25 cellular contexts compared by ENCODE assay signal in genomic region chr5:78102498-78102897, GRCh38.
A peak's percentile ranks its signal among the peaks of the same experiment; 100 is the strongest.
DNase-seq lines count a peak whose midpoint lies in the region; ATAC-seq, FAIRE-seq and TF ChIP-seq lines count a peak whose summit lies in the region.
"Had no signal": no experiment of that assay in that cellular context is flagged by ENCODE, and none has a peak within 500 bp of the region (broad histone marks: within the 10 kb centered on the region; RNA-seq: fewer than 3 reads in every experiment).

No MANE protein-coding gene starts in this region.

- in situ Hi-C loops in mammary epithelial cell (cut with MboI; ENCODE audit: low sequenced_read_pairs in 2 of 2), result no loop called here

- H3K9ac ChIP-seq in mammary epithelial cell (ENCODE audit: insufficient read depth, low read length), result peak overlapping the region; percentile 3
- H3K9ac ChIP-seq: BLaER1 treated with 17β-estradiol and CSF1 and Interleukin-3, amounts not matched to agents 10 nM and 100 nM had no signal

- BruUV-seq in mammary epithelial cell (replicated peaks; lab: Mats Ljungman, UMichigan), result no TSS peak

- H3K27ac ChIP-seq in mammary epithelial cell (ENCODE audit: insufficient read depth, low read depth, low read length) (no peak overlapping the region), breast epithelium (no peak overlapping the region), left ventricle myocardium inferior (replicated peaks) (no peak overlapping the region), osteoblast (ENCODE audit: low read depth, low read length) (no peak overlapping the region)
- H3K27ac ChIP-seq: 22Rv1; BLaER1 treated with 17β-estradiol and CSF1 and Interleukin-3, amounts not matched to agents 10 nM and 100 nM; PC-9; RWPE1 had no signal

- TF ChIP-seq CTCF in mammary epithelial cell (conservative IDR thresholded peaks at IDR 0.05 in 1 of 2, IDR thresholded peaks at IDR 0.05 in 1 of 2; ENCODE audit: extremely low read depth in 1 of 2, insufficient read depth in 1 of 2, low read depth in 1 of 2, low read length in 2 of 2) (no peak), breast epithelium (IDR thresholded peaks at IDR 0.05) (no peak), choroid plexus epithelial cell (conservative IDR thresholded peaks at IDR 0.05; ENCODE audit: low read depth, low read length) (no peak), left ventricle myocardium inferior (IDR thresholded peaks at IDR 0.05; ENCODE audit: borderline replicate concordance) (no peak), osteoblast (IDR thresholded peaks at IDR 0.05; ENCODE audit: extremely low read depth, low read depth, low read length) (no peak)

- H3K27me3 ChIP-seq in mammary epithelial cell (ENCODE audit: insufficient read depth, low read length) (no peaks in the 10 kb centered on the region), breast epithelium (no peaks in the 10 kb centered on the region), left ventricle myocardium inferior (ENCODE audit: low read depth) (no peaks in the 10 kb centered on the region), osteoblast (ENCODE audit: insufficient read depth, low read length) (no peaks in the 10 kb centered on the region)
- H3K27me3 ChIP-seq: BLaER1 treated with 17β-estradiol and CSF1 and Interleukin-3, amounts not matched to agents 10 nM and 100 nM had no signal

- peak; percentile 9 for FAIRE-seq in islet of Langerhans (lab: Jason Lieb, UNC)
- FAIRE-seq: K562 had no signal

- ATAC-seq in HG02870 (IDR thresholded peaks at IDR 0.05; ENCODE audit: unreplicated experiment), result no peak
- ATAC-seq: K562, SK-N-SH treated with all-trans-retinoic acid at 6 μM for 48 hours had no signal

- no peaks in the 10 kb centered on the region for H3K9me3 ChIP-seq in mammary epithelial cell (replicated peaks; ENCODE audit: insufficient read depth, low read length)
- no peaks in the 10 kb centered on the region for H3K9me3 ChIP-seq in breast epithelium
- no peaks in the 10 kb centered on the region for H3K9me3 ChIP-seq in left ventricle myocardium inferior (replicated peaks)
- no peaks in the 10 kb centered on the region for H3K9me3 ChIP-seq in osteoblast (ENCODE audit: low read depth, low read length)

- CTCF ChIA-PET in mammary epithelial cell (lab: Charles Lee; ENCODE audit: low non-redundant PET), result no interaction called here

- H4K20me1 ChIP-seq in mammary epithelial cell (ENCODE audit: insufficient read depth, low read length), result no peaks in the 10 kb centered on the region
- H4K20me1 ChIP-seq in osteoblast (ENCODE audit: insufficient read depth, low read length), result no peaks in the 10 kb centered on the region
- H4K20me1 ChIP-seq: BLaER1 treated with 17β-estradiol and CSF1 and Interleukin-3, amounts not matched to agents 10 nM and 100 nM had no signal

- TF ChIP-seq POLR2A in breast epithelium (IDR thresholded peaks at IDR 0.05), result no peak

- intact Hi-C loops in mammary epithelial cell (cut with micrococcal nuclease) (no loop called here), breast epithelium (cut with DNase I; ENCODE audit: low total_unique reads) (no loop called here), left ventricle myocardium inferior (cut with micrococcal nuclease) (no loop called here)

- H3K79me2 ChIP-seq in mammary epithelial cell (ENCODE audit: insufficient read depth, low read length) (no peaks in the 10 kb centered on the region), osteoblast (ENCODE audit: insufficient read depth, low read length) (no peaks in the 10 kb centered on the region)

- peaks cover 5% of the 10 kb centered on the region for H3K36me3 ChIP-seq in mammary epithelial cell (ENCODE audit: insufficient read depth, low read length)
- H3K36me3 ChIP-seq in breast epithelium, result no peaks in the 10 kb centered on the region
- peaks cover 32% of the 10 kb centered on the region for H3K36me3 ChIP-seq in left ventricle myocardium inferior
- peaks cover 6% of the 10 kb centered on the region for H3K36me3 ChIP-seq in osteoblast (ENCODE audit: insufficient read depth, low read length)

- H2AFZ ChIP-seq in mammary epithelial cell (ENCODE audit: low read depth, low read length), result no peak overlapping the region
- no peak overlapping the region for H2AFZ ChIP-seq in osteoblast (ENCODE audit: low read length)
- H2AFZ ChIP-seq: PC-9 had no signal

- dilution Hi-C loops in mammary epithelial cell (cut with HindIII; ENCODE audit: low sequenced_read_pairs), result no loop called here

- H3K4me2 ChIP-seq in mammary epithelial cell (ENCODE audit: insufficient read depth, low read depth, low read length), result no peak overlapping the region
- H3K4me2 ChIP-seq in osteoblast (ENCODE audit: insufficient read depth, low read length), result no peak overlapping the region
- H3K4me2 ChIP-seq: BLaER1 treated with 17β-estradiol and CSF1 and Interleukin-3, amounts not matched to agents 10 nM and 100 nM; PC-9 had no signal

- H3K4me1 ChIP-seq in mammary epithelial cell (ENCODE audit: insufficient read depth, low read length), result no peaks in the 10 kb centered on the region
- no peaks in the 10 kb centered on the region for H3K4me1 ChIP-seq in breast epithelium
- H3K4me1 ChIP-seq in left ventricle myocardium inferior, result no peaks in the 10 kb centered on the region
- H3K4me1 ChIP-seq in osteoblast (ENCODE audit: insufficient read depth, low read length), result no peaks in the 10 kb centered on the region
- H3K4me1 ChIP-seq: BLaER1 treated with 17β-estradiol and CSF1 and Interleukin-3, amounts not matched to agents 10 nM and 100 nM had no signal

- DNase-seq in mammary epithelial cell (peak; percentile 2), breast epithelium (ENCODE audit: low spot score in 2 of 2) (no peak), choroid plexus epithelial cell (ENCODE audit: low read depth) (peak; percentile 2), nucleus accumbens (lab: John Stamatoyannopoulos, UW) (no peak), left ventricle myocardium inferior (no peak), osteoblast (ENCODE audit: insufficient read length, low spot score, missing footprints) (no peak)
- DNase-seq: ACHN; CD4-positive, alpha-beta memory T cell; GF-D8; H9; HFFc6; MM.1S; NCI-H1048; NCI-H1417 treated with DMSO at 0.1 percent for 48 hours; NCI-H187 treated with DMSO at 0.1 percent for 48 hours; NCI-H748 treated with DMSO at 0.1 percent for 48 hours; PC-9; SIG-M5 had no signal

- H3K4me3 ChIP-seq in mammary epithelial cell (replicated peaks in 1 of 3; ENCODE audit: insufficient read depth in 1 of 3, low read depth in 2 of 3, low read length in 3 of 3) (no peak overlapping the region), breast epithelium (no peak overlapping the region), choroid plexus epithelial cell (ENCODE audit: low read depth, low read length) (no peak overlapping the region), left ventricle myocardium inferior (no peak overlapping the region), osteoblast (ENCODE audit: insufficient read depth, low read length) (no peak overlapping the region)
- H3K4me3 ChIP-seq: BLaER1 treated with 17β-estradiol and CSF1 and Interleukin-3, amounts not matched to agents 10 nM and 100 nM; K562; PC-9 had no signal

Comparison
In these comparisons a context has a peak if more than half of its experiments do, and no peak if none do; other contexts are left out.
1. DNase-seq: peak in mammary epithelial cell (single experiment) and choroid plexus epithelial cell (single experiment); none in breast epithelium (0 of 2), nucleus accumbens (0 of 56), left ventricle myocardium inferior (single experiment) and osteoblast (single experiment).